In the genomic region with DNA sequence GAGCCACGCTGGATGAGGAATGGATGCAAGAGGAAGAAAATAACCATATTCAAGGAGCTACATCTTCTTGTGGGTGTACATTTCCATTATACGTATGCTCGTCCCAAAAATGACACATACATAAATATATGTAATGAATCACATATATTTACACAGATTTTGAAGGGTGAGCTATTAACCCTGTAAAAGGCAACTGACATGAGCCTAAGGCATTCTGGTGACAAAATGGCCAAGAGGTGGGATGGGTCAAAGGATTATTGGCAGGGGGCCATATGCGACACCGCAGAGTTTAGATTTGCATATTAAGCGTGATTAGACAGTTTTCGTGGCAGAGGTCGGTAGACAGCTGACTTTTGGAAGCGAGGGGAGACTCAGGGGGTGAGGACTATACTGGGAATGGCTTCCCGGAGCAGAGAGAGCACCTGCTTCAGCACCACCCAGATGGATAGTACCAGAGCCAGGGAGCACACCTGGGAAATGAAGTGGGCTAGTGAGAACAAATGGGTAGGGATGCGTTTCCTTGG, we compare ENCODE assay signal across 8 cellular contexts. TPM values are rescaled to one million over a fixed set of nuclear protein-coding genes. Genes with fewer than 3 reads are reported as not detected.
DNase-seq lines count a peak whose midpoint lies in the region; ATAC-seq and TF ChIP-seq lines count a peak whose summit lies in the region.

No MANE protein-coding gene starts in this region.

- no peak overlapping the region for H3K9ac ChIP-seq in mesendoderm (ENCODE audit: low read length)

- H3K27ac ChIP-seq in mesendoderm (ENCODE audit: low read depth, low read length) (no peak overlapping the region), urinary bladder (ENCODE audit: low read depth) (no peak overlapping the region)

- H3K27me3 ChIP-seq in mesendoderm (ENCODE audit: insufficient read depth, low read length, poor library complexity), result peaks cover 11% of the 10 kb centered on the region

- no peak overlapping the region for H3K27ac Mint-ChIP-seq in activated T-cell treated with anti-CD3 and anti-CD28 coated beads, Interleukin-2, amount 50 U/mL, for 72 hours
- H3K27ac Mint-ChIP-seq in chondrocyte (ENCODE audit: unreplicated experiment), result peak overlapping the region; percentile 88

- no peak overlapping the region for H2BK15ac ChIP-seq in mesendoderm (replicated peaks; ENCODE audit: low read depth)

- H3K9me3 Mint-ChIP-seq in activated T-cell treated with anti-CD3 and anti-CD28 coated beads, Interleukin-2, amount 50 U/mL, for 72 hours, result no peaks in the 10 kb centered on the region
- no peaks in the 10 kb centered on the region for H3K9me3 Mint-ChIP-seq in chondrocyte (ENCODE audit: low read depth)

- no peak overlapping the region for H4K8ac ChIP-seq in mesendoderm (ENCODE audit: low read depth, low read length)

- no peak overlapping the region for H4K5ac ChIP-seq in mesendoderm (ENCODE audit: low read length)

- H2BK120ac ChIP-seq in mesendoderm (ENCODE audit: low read depth, low read length), result no peak overlapping the region

- no peak for DNase-seq in activated T-cell treated with anti-CD3 and anti-CD28 coated beads, Interleukin-2, amount 50 U/mL, for 72 hours
- DNase-seq in activated T-cell treated with anti-CD3 and anti-CD28 coated beads, Interleukin-2, amount 50 U/mL, for 1 hour, result no peak
- DNase-seq in NCI-H748 treated with DMSO at 0.1 percent for 48 hours (lab: John Stamatoyannopoulos, UW) (peak; percentile 66), chondrocyte (ENCODE audit: low spot score) (no peak), mesendoderm (peak; percentile 69), foreskin melanocyte (no peak), COLO829 (ENCODE audit: low spot score) (no peak)

- H3K4me3 ChIP-seq in mesendoderm (ENCODE audit: low read length), result no peak overlapping the region
- peak overlapping the region; percentile 61 for H3K4me3 ChIP-seq in urinary bladder (ENCODE audit: low read depth, low read length)

- H3K4ac ChIP-seq in mesendoderm (ENCODE audit: low read depth, low read length), result no peak overlapping the region

- TF ChIP-seq CTCF in chondrocyte (IDR thresholded peaks at IDR 0.05), result no peak

- H3K18ac ChIP-seq in mesendoderm (ENCODE audit: low read length), result no peak overlapping the region

- ATAC-seq in activated T-cell treated with anti-CD3 and anti-CD28 coated beads, Interleukin-2, amount 50 U/mL, for 72 hours (replicated peaks in 1 of 2), result no peak

- H3K4me2 ChIP-seq in mesendoderm (ENCODE audit: low read length), result peak overlapping the region; percentile 97

- no peaks in the 10 kb centered on the region for H3K4me1 ChIP-seq in mesendoderm (ENCODE audit: control insufficient read depth, low read depth, low read length)
- peaks cover 1% of the 10 kb centered on the region for H3K4me1 ChIP-seq in urinary bladder (ENCODE audit: insufficient read depth)

- no peak overlapping the region for H3K23ac ChIP-seq in mesendoderm (ENCODE audit: low read length)

- no peak overlapping the region for H3K56ac ChIP-seq in mesendoderm (ENCODE audit: low read length)

- H3K79me1 ChIP-seq in mesendoderm (ENCODE audit: low read length), result no peaks in the 10 kb centered on the region

- peaks cover 63% of the 10 kb centered on the region for H3K27me3 Mint-ChIP-seq in activated T-cell treated with anti-CD3 and anti-CD28 coated beads, Interleukin-2, amount 50 U/mL, for 72 hours (ENCODE audit: low read depth)
- no peaks in the 10 kb centered on the region for H3K27me3 Mint-ChIP-seq in chondrocyte (ENCODE audit: low read depth)

- H3K79me2 ChIP-seq in mesendoderm (ENCODE audit: control insufficient read depth, insufficient read depth, low read length), result no peaks in the 10 kb centered on the region

- no CpG with 5 or more reads among the region's 11 CpGs for WGBS in mesendoderm (ENCODE audit: extremely low coverage, insufficient coverage, low lambda C conversion rate)
- 6% methylated on average over 11 of the region's 11 CpGs for WGBS in urinary bladder

- H3K4me3 Mint-ChIP-seq in activated T-cell treated with anti-CD3 and anti-CD28 coated beads, Interleukin-2, amount 50 U/mL, for 72 hours, result peak overlapping the region; percentile 55 to 77
- peak overlapping the region; percentile 91 for H3K4me3 Mint-ChIP-seq in chondrocyte (ENCODE audit: unreplicated experiment)

- H2BK5ac ChIP-seq in mesendoderm (ENCODE audit: low read length), result no peak overlapping the region

- H3K4me1 Mint-ChIP-seq in activated T-cell treated with anti-CD3 and anti-CD28 coated beads, Interleukin-2, amount 50 U/mL, for 72 hours (ENCODE audit: low read depth), result peaks cover 6% of the 10 kb centered on the region
- H3K4me1 Mint-ChIP-seq in chondrocyte (ENCODE audit: low read depth), result peaks cover 21% of the 10 kb centered on the region

- no peaks in the 10 kb centered on the region for H3K36me3 ChIP-seq in mesendoderm (ENCODE audit: control insufficient read depth, insufficient read depth, low read length)
- no peaks in the 10 kb centered on the region for H3K36me3 ChIP-seq in urinary bladder (ENCODE audit: insufficient read depth)

- no peak overlapping the region for H2AK5ac ChIP-seq in mesendoderm (ENCODE audit: low read length)

- no peaks in the 10 kb centered on the region for H3K36me3 Mint-ChIP-seq in activated T-cell treated with anti-CD3 and anti-CD28 coated beads, Interleukin-2, amount 50 U/mL, for 72 hours (ENCODE audit: insufficient read depth in 2 of 2)
- no peaks in the 10 kb centered on the region for H3K36me3 Mint-ChIP-seq in chondrocyte (ENCODE audit: low read depth)

RNA-seq across cellular contexts. Expression of a gene that starts 0.4 kb away (rescaled TPM):
- total RNA-seq in activated T-cell treated with anti-CD3 and anti-CD28 coated beads, Interleukin-2, amount 50 U/mL, for 72 hours, result not detected
- 23.4 to 25.9 TPM (median 24.7 TPM) in 3 replicates for total RNA-seq in chondrocyte
- polyA plus RNA-seq in mesendoderm (2013, experiment 1 of 2), result 1.2 TPM
- polyA plus RNA-seq in mesendoderm (2013, experiment 2 of 2), result 1.1 TPM
- 38.0 TPM for total RNA-seq in urinary bladder
- 41.5 TPM for polyA plus RNA-seq in urinary bladder

RNA-seq across cellular contexts. Expression of a gene that starts 44.9 kb away (rescaled TPM):
- total RNA-seq in activated T-cell treated with anti-CD3 and anti-CD28 coated beads, Interleukin-2, amount 50 U/mL, for 72 hours, result 1 to 10 TPM; 2.4 to 5.6 TPM
- 0.15 TPM in 1 of 3 replicates, not detected in the others for total RNA-seq in chondrocyte
- 0.01 TPM for polyA plus RNA-seq in mesendoderm (2013, experiment 1 of 2)
- 0.01 TPM for polyA plus RNA-seq in mesendoderm (2013, experiment 2 of 2)
- total RNA-seq in urinary bladder, result 12.4 TPM
- 4.7 TPM for polyA plus RNA-seq in urinary bladder

Comparison
In these comparisons a context has a peak if more than half of its experiments do, and no peak if none do; other contexts are left out.
1. DNase-seq: peak in NCI-H748 treated with DMSO at 0.1 percent for 48 hours (single experiment) and mesendoderm (single experiment); none in activated T-cell treated with anti-CD3 and anti-CD28 coated beads, Interleukin-2, amount 50 U/mL, for 72 hours (0 of 2), activated T-cell treated with anti-CD3 and anti-CD28 coated beads, Interleukin-2, amount 50 U/mL, for 1 hour (single experiment), chondrocyte (single experiment), foreskin melanocyte (single experiment) and COLO829 (single experiment).
2. RNA of a gene that starts 0.4 kb away (total RNA-seq): 38.0 TPM in urinary bladder (single experiment) and 23.4 to 25.9 TPM in chondrocyte; not detected in activated T-cell treated with anti-CD3 and anti-CD28 coated beads, Interleukin-2, amount 50 U/mL, for 72 hours; every median in the first group is over 10 times any median in the second.